Comparison of ENCODE assay signal across 8 cellular contexts in genomic region chr9:34328500-34328982, GRCh38. TPM values are rescaled to one million over a fixed set of nuclear protein-coding genes. Genes with fewer than 3 reads are reported as not detected.
A peak's percentile ranks its signal among the peaks of the same experiment; 100 is the strongest.
DNase-seq lines count a peak whose midpoint lies in the region; ATAC-seq, FAIRE-seq and TF ChIP-seq lines count a peak whose summit lies in the region.

No MANE protein-coding gene starts in this region.

- no peak for TF ChIP-seq CTCF in AG10803 (conservative IDR thresholded peaks at IDR 0.05; ENCODE audit: low read length)
- no peak for TF ChIP-seq CTCF in bronchial epithelial cell (IDR thresholded peaks at IDR 0.05; ENCODE audit: insufficient read depth, low read length, severe bottlenecking)

- peak; percentile 12 for ATAC-seq in GM19395 (IDR thresholded peaks at IDR 0.05; ENCODE audit: unreplicated experiment)

- H3K27me3 ChIP-seq in bronchial epithelial cell (ENCODE audit: control insufficient read depth, insufficient read depth, low read length): no peaks in the 10 kb centered on the region
- H3K27me3 ChIP-seq in mononuclear cell (ENCODE audit: insufficient read depth, low read length): no peaks in the 10 kb centered on the region

- H3K4me1 ChIP-seq in mononuclear cell (ENCODE audit: insufficient read depth, low read length): peaks cover 37% of the 10 kb centered on the region

- no peaks in the 10 kb centered on the region for H3K36me3 ChIP-seq in bronchial epithelial cell (ENCODE audit: control insufficient read depth, insufficient read depth, low read length)

- H3K4me3 ChIP-seq in AG10803 (ENCODE audit: low read length) (peak overlapping the region; percentile 94), bronchial epithelial cell (ENCODE audit: low read depth, low read length) (peak overlapping the region; percentile 67), mononuclear cell (ENCODE audit: low read length) (peak overlapping the region; percentile 98)

- H3K9me3 ChIP-seq in mononuclear cell (ENCODE audit: low read depth, low read length): no peaks in the 10 kb centered on the region

- no peak for FAIRE-seq in bronchial epithelial cell (lab: Jason Lieb, UNC)

- peak; percentile 1 for DNase-seq in AG10803 (ENCODE audit: low read depth)
- peak; percentile 72 for DNase-seq in NCI-H748 treated with DMSO at 0.1 percent for 48 hours (lab: John Stamatoyannopoulos, UW)
- DNase-seq in bronchial epithelial cell (ENCODE audit: low read depth): peak; percentile 29
- DNase-seq in GM03348 (ENCODE audit: low spot score): no peak
- no peak for DNase-seq in NCI-H1436 (lab: John Stamatoyannopoulos, UW)
- no peak for DNase-seq in A172 (ENCODE audit: low spot score)

RNA-seq across cellular contexts. Expression of gene KIF24, which starts 0.5 kb away (rescaled TPM):
- 0.26 and 0.38 TPM in 2 replicates for total RNA-seq in bronchial epithelial cell
- total RNA-seq in mononuclear cell: 0.21 TPM
- 9.0 and 11.5 TPM in 2 replicates for total RNA-seq in A172 (2014; rRNA removed; shearing (Covaris generic))

RNA-seq across cellular contexts. Expression of gene NUDT2, which starts 0.8 kb away (rescaled TPM):
- 50.3 and 56.2 TPM in 2 replicates for total RNA-seq in bronchial epithelial cell
- total RNA-seq in mononuclear cell: 8.9 TPM
- 52.1 and 67.4 TPM in 2 replicates for total RNA-seq in A172 (2014; rRNA removed; shearing (Covaris generic))

RNA-seq across cellular contexts. Expression of gene MYORG, which starts 48.2 kb away (rescaled TPM):
- total RNA-seq in bronchial epithelial cell (2.1 and 5.1 TPM in 2 replicates), mononuclear cell (0.10 TPM)
- total RNA-seq in A172 (2014; rRNA removed; shearing (Covaris generic)): 3.5 and 4.6 TPM in 2 replicates

Comparison
In these comparisons a context has a peak if more than half of its experiments do, and no peak if none do; other contexts are left out.
1. DNase-seq: peak in AG10803 (single experiment), NCI-H748 treated with DMSO at 0.1 percent for 48 hours (single experiment) and bronchial epithelial cell (single experiment); none in GM03348 (single experiment), NCI-H1436 (single experiment) and A172 (single experiment).
2. Peak in every context shown above with its lines, with median percentiles within 50 percentile points of each other: H3K4me3 ChIP-seq.